1 cellular context compared by ENCODE assay signal in genomic region chr20:10581823-10582222, GRCh38.
A peak's percentile ranks its signal among the peaks of the same experiment; 100 is the strongest.
TF ChIP-seq lines count a peak whose summit lies in the region.

No MANE protein-coding gene starts in this region.

TF ChIP-seq in HepG2, 621 proteins besides CTCF, POLR2A, EP300 and RAD21 (continued from another document):
- TF ChIP-seq SKIL (CRISPR knock-in tag; IDR thresholded peaks at IDR 0.05; ENCODE audit: borderline replicate concordance) (no peak), FUBP1 (CRISPR knock-in tag; IDR thresholded peaks at IDR 0.05; ENCODE audit: borderline replicate concordance) (no peak), TGIF2 (CRISPR knock-in tag; IDR thresholded peaks at IDR 0.05) (no peak), ZNF414 (CRISPR knock-in tag; IDR thresholded peaks at IDR 0.05) (no peak), ZNF510 (CRISPR knock-in tag; IDR thresholded peaks at IDR 0.05; ENCODE audit: low read depth) (no peak), RCOR2 (CRISPR knock-in tag; IDR thresholded peaks at IDR 0.05) (no peak), ZBTB4 (CRISPR knock-in tag; IDR thresholded peaks at IDR 0.05; ENCODE audit: borderline replicate concordance) (no peak), GATAD2A (CRISPR knock-in tag; IDR thresholded peaks at IDR 0.05) (0 out of 2 replicates have a peak, but pooled peaks have one; percentile 33), TFAP4 (IDR thresholded peaks at IDR 0.05; ENCODE audit: borderline replicate concordance, low read depth) (peak; percentile 71; the same call in 1 of the 2 replicates), ZNF552 (CRISPR knock-in tag; IDR thresholded peaks at IDR 0.05; ENCODE audit: borderline replicate concordance) (no peak), SAP130 (CRISPR knock-in tag; IDR thresholded peaks at IDR 0.05; ENCODE audit: low read depth) (peak; percentile 40), ATF3 (CRISPR knock-in tag; IDR thresholded peaks at IDR 0.05) (no peak), ELF3 (CRISPR knock-in tag; IDR thresholded peaks at IDR 0.05) (peak; percentile 72), ATF7 (IDR thresholded peaks at IDR 0.05) (no peak), ATF7 (CRISPR knock-in tag; IDR thresholded peaks at IDR 0.05) (no peak), ZNF317 (CRISPR knock-in tag; IDR thresholded peaks at IDR 0.05) (no peak), HCFC1 (IDR thresholded peaks at IDR 0.05; ENCODE audit: low read depth, low read length) (no peak), PPARG (CRISPR knock-in tag; conservative IDR thresholded peaks at IDR 0.05) (0 out of 2 replicates have a peak, but pooled peaks have one; percentile 5), TBL1XR1 (IDR thresholded peaks at IDR 0.05; ENCODE audit: borderline replicate concordance, low read length, partially characterized antibody) (no peak), HMG20A (CRISPR knock-in tag; IDR thresholded peaks at IDR 0.05; ENCODE audit: borderline replicate concordance) (peak; percentile 45; the same call in 1 of the 2 replicates), KLF9 (CRISPR knock-in tag; IDR thresholded peaks at IDR 0.05; ENCODE audit: low read depth) (no peak), FOXA3 (CRISPR knock-in tag; IDR thresholded peaks at IDR 0.05) (peak; percentile 43; the same call in 1 of the 2 replicates), MLLT10 (CRISPR knock-in tag; IDR thresholded peaks at IDR 0.05) (no peak)
TF ChIP-seq in HepG2: peak in this region for 13.
